ENCODE assay signal across 8 cellular contexts in the genomic region with DNA sequence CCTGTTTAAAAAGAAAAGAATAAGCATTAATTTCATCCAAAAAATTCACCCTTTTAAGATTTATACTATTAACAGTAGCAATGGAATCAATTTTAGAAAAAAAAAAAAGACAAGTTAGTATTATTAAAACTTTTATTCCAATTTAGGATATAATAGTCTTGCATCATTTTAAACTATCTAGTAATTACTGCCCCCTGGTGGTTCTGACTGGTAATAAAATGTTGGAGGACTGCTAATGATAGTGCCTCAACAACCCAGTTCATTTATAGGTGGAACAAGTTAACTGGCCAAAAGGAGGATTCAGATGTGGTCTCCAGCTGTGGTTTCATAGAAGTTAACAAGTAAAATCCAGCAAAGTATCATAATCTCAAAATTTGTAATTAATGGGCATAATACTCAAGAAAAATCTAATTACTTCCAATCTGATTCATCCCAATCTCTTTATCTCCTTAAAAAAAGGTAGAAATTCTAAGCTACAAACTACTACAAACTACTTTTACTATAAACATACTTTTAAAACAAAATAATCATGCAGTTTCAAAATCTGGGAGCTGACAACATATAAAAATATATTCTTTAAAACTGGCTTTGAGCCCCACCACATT. TPM values are rescaled to one million over a fixed set of nuclear protein-coding genes. Genes with fewer than 3 reads are reported as not detected.
A peak's percentile ranks its signal among the peaks of the same experiment; 100 is the strongest.
DNase-seq lines count a peak whose midpoint lies in the region; ATAC-seq lines count a peak whose summit lies in the region.

No MANE protein-coding gene starts in this region.

- CTCF ChIA-PET in activated CD8-positive, alpha-beta memory T cell treated with anti-CD3 and anti-CD28 coated beads, Interleukin-2, amount 10 ng/mL, durations not matched to agents 7 days and 5 days (lab: Charles Lee): interaction anchor here (1.0 to 1.9 kb wide), 11 partner anchors 8 to 304 kb away, joined by 3 to 10 read pairs (median 4); partner anchors contain the start of gene ZBBX

- no peaks in the 10 kb centered on the region for H3K9me3 Mint-ChIP-seq in activated CD8-positive, alpha-beta memory T cell treated with anti-CD3 and anti-CD28 coated beads, Interleukin-2, amount 10 ng/mL, durations not matched to agents 7 days and 5 days (ENCODE audit: low read depth)

- H3K4me1 Mint-ChIP-seq in activated CD8-positive, alpha-beta memory T cell treated with anti-CD3 and anti-CD28 coated beads, Interleukin-2, amount 10 ng/mL, durations not matched to agents 7 days and 5 days: peaks cover 3% of the 10 kb centered on the region

- H3K36me3 Mint-ChIP-seq in activated CD8-positive, alpha-beta memory T cell treated with anti-CD3 and anti-CD28 coated beads, Interleukin-2, amount 10 ng/mL, durations not matched to agents 7 days and 5 days: peaks cover 24% of the 10 kb centered on the region

- intact Hi-C loops in sciatic nerve (cut with DNase I): no loop called here

- H3K27me3 Mint-ChIP-seq in activated CD8-positive, alpha-beta memory T cell treated with anti-CD3 and anti-CD28 coated beads, Interleukin-2, amount 10 ng/mL, durations not matched to agents 7 days and 5 days: no peaks in the 10 kb centered on the region

- ATAC-seq in GM19351 (IDR thresholded peaks at IDR 0.05; ENCODE audit: unreplicated experiment) (peak; percentile 89), HG03439 (IDR thresholded peaks at IDR 0.05; ENCODE audit: unreplicated experiment) (peak; percentile 84), sciatic nerve (no peak)
- peak; percentile 68 for ATAC-seq in activated CD8-positive, alpha-beta memory T cell treated with anti-CD3 and anti-CD28 coated beads, Interleukin-2, amount 10 ng/mL, durations not matched to agents 7 days and 5 days

- H3K27ac Mint-ChIP-seq in activated CD8-positive, alpha-beta memory T cell treated with anti-CD3 and anti-CD28 coated beads, Interleukin-2, amount 10 ng/mL, durations not matched to agents 7 days and 5 days: no peak overlapping the region

- no peak overlapping the region for H3K4me3 Mint-ChIP-seq in activated CD8-positive, alpha-beta memory T cell treated with anti-CD3 and anti-CD28 coated beads, Interleukin-2, amount 10 ng/mL, durations not matched to agents 7 days and 5 days

- DNase-seq in DMS153 treated with DMSO at 0.1 percent for 48 hours (lab: John Stamatoyannopoulos, UW; ENCODE audit: unreplicated experiment) (peak; percentile 38), NCI-H526 treated with DMSO at 0.1 percent for 48 hours (lab: John Stamatoyannopoulos, UW) (peak; percentile 15), foreskin melanocyte (peak; percentile 49), pons (ENCODE audit: low spot score) (peak; percentile 90), sciatic nerve (ENCODE audit: low spot score) (no peak)
- DNase-seq in activated CD8-positive, alpha-beta memory T cell treated with anti-CD3 and anti-CD28 coated beads, Interleukin-2, amount 10 ng/mL, durations not matched to agents 7 days and 5 days: peak; percentile 55

RNA-seq across cellular contexts. Expression of gene WDR49, which starts 30.7 kb away (rescaled TPM):
- not detected for total RNA-seq in activated CD8-positive, alpha-beta memory T cell treated with anti-CD3 and anti-CD28 coated beads, Interleukin-2, amount 10 ng/mL, durations not matched to agents 7 days and 5 days
- 1.3 TPM for total RNA-seq in sciatic nerve

RNA-seq across cellular contexts. Expression of gene PDCD10, which starts 50.2 kb away (rescaled TPM):
- 10 to 100 TPM; 54.1 to 68.8 TPM for total RNA-seq in activated CD8-positive, alpha-beta memory T cell treated with anti-CD3 and anti-CD28 coated beads, Interleukin-2, amount 10 ng/mL, durations not matched to agents 7 days and 5 days
- total RNA-seq in sciatic nerve: 50.3 TPM

RNA-seq across cellular contexts. Expression of gene SERPINI1, which starts 51.0 kb away (rescaled TPM):
- total RNA-seq in activated CD8-positive, alpha-beta memory T cell treated with anti-CD3 and anti-CD28 coated beads, Interleukin-2, amount 10 ng/mL, durations not matched to agents 7 days and 5 days: 1 to 10 TPM; 2.6 to 3.0 TPM
- 10.4 TPM for total RNA-seq in sciatic nerve
